Comparison of ENCODE assay signal across 8 cellular contexts in the genomic region with DNA sequence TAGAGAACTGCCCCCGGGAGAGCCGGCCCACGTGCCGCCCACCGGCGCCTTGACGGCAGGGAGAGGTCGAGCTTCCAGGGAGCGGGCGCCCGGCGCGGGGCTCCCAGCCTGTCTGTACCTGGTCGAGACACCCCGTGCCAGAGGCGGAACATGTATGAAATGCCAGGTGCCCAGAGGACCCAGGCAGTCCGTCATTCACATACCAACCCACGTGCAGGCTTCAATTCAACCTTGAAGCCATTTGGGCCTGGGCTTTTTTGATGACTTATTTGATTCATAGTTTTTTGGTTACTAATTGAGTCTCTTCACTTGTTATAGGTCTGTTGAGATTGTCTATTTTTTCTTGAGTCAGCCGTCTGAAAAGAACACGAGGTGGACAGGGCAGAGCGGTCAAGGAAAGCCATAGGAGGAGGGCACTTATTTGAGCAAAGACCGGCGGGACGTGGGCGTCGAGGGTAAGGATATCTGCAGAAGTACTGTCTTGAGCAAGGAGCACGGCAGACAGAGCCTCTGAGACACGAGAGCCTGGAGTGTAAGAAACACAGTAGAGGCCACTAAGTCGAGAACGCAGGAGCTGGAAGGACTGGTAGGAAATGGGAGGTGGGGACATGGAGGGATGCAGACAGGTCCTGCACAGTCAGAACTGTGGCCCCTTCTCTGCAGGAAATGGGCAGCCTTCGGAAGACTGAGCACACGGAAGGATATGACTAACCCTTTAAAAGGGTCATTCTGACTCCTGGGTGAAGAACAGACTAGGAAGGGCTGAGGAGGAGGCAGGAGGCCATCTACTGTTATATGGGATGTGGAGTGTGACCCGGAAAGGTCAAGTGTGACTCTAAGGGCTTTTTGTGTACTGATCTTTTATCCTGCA. TPM values are rescaled to one million over a fixed set of nuclear protein-coding genes. Genes with fewer than 3 reads are reported as not detected.
A peak's percentile ranks its signal among the peaks of the same experiment; 100 is the strongest.
DNase-seq lines count a peak whose midpoint lies in the region; TF ChIP-seq lines count a peak whose summit lies in the region.

No MANE protein-coding gene starts in this region.

- CTCF ChIA-PET in HEK293T (lab: Yijun Ruan, JAX): no interaction called here

- peak overlapping the region; percentile 85 for H3K27ac ChIP-seq in BLaER1
- H3K27ac ChIP-seq in stomach smooth muscle (ENCODE audit: low read length): no peak overlapping the region

- peaks cover 50% of the 10 kb centered on the region for H3K4me1 Mint-ChIP-seq in activated T-helper 1 cell treated with anti-CD3 and anti-CD28 coated beads, Interleukin-12 subunit alpha, Interleukin-12 subunit beta, Interleukin-2, Interleukin-4 antibody, amounts not matched to agents 30 ng/mL and 10 ng/mL and 1 ng/mL, durations not matched to agents 14 hours and 24 hours and 36 hours (ENCODE audit: low read depth)

- H3K9ac ChIP-seq in BLaER1 (peak overlapping the region; percentile 84), iPS-15b (ENCODE audit: low read depth, low read length) (no peak overlapping the region), stomach smooth muscle (ENCODE audit: low read length in 2 of 2) (peak overlapping the region; percentile 57 to 58)

- peak overlapping the region; percentile 85 for H3K4me3 Mint-ChIP-seq in activated T-helper 1 cell treated with anti-CD3 and anti-CD28 coated beads, Interleukin-12 subunit alpha, Interleukin-12 subunit beta, Interleukin-2, Interleukin-4 antibody, amounts not matched to agents 30 ng/mL and 10 ng/mL and 1 ng/mL, durations not matched to agents 14 hours and 24 hours and 36 hours

- DNase-seq in HEK293T (ENCODE audit: extremely low spot score) (no peak), NCI-H345 (lab: John Stamatoyannopoulos, UW) (no peak), AG08396 (ENCODE audit: low spot score) (no peak), D341Med (ENCODE audit: low spot score) (no peak)
- DNase-seq in activated T-helper 1 cell treated with anti-CD3 and anti-CD28 coated beads, Interleukin-12 subunit alpha, Interleukin-12 subunit beta, Interleukin-2, Interleukin-4 antibody, amounts not matched to agents 30 ng/mL and 10 ng/mL and 1 ng/mL, durations not matched to agents 14 hours and 24 hours and 36 hours (ENCODE audit: low spot score): no peak

- H3K9me3 ChIP-seq in BLaER1: peaks cover 5% of the 10 kb centered on the region
- peaks cover 4% of the 10 kb centered on the region for H3K9me3 ChIP-seq in iPS-15b (ENCODE audit: control insufficient read depth, insufficient read depth, low read length)
- H3K9me3 ChIP-seq in stomach smooth muscle (ENCODE audit: control insufficient read depth in 2 of 2, low read length in 2 of 2): peaks cover 0 to 4% of the 10 kb centered on the region in 2 donors

- H3K27ac Mint-ChIP-seq in activated T-helper 1 cell treated with anti-CD3 and anti-CD28 coated beads, Interleukin-12 subunit alpha, Interleukin-12 subunit beta, Interleukin-2, Interleukin-4 antibody, amounts not matched to agents 30 ng/mL and 10 ng/mL and 1 ng/mL, durations not matched to agents 14 hours and 24 hours and 36 hours: peak overlapping the region; percentile 79

- H3K36me3 ChIP-seq in BLaER1 (peaks cover 42% of the 10 kb centered on the region), iPS-15b (ENCODE audit: control insufficient read depth, insufficient read depth, low read length) (peaks cover 15% of the 10 kb centered on the region), stomach smooth muscle (ENCODE audit: control insufficient read depth in 2 of 2, insufficient read depth in 2 of 2, low read length in 2 of 2) (peaks cover 8 to 10% of the 10 kb centered on the region in 2 donors)

- H3K27me3 Mint-ChIP-seq in activated T-helper 1 cell treated with anti-CD3 and anti-CD28 coated beads, Interleukin-12 subunit alpha, Interleukin-12 subunit beta, Interleukin-2, Interleukin-4 antibody, amounts not matched to agents 30 ng/mL and 10 ng/mL and 1 ng/mL, durations not matched to agents 14 hours and 24 hours and 36 hours (ENCODE audit: insufficient read depth): no peaks in the 10 kb centered on the region

- POLR2A ChIA-PET in HEK293T (lab: Yijun Ruan, JAX): no interaction called here

- H3K9me3 Mint-ChIP-seq in activated T-helper 1 cell treated with anti-CD3 and anti-CD28 coated beads, Interleukin-12 subunit alpha, Interleukin-12 subunit beta, Interleukin-2, Interleukin-4 antibody, amounts not matched to agents 30 ng/mL and 10 ng/mL and 1 ng/mL, durations not matched to agents 14 hours and 24 hours and 36 hours: peaks cover 8% of the 10 kb centered on the region

- H4K20me1 ChIP-seq in BLaER1: peaks cover 38% of the 10 kb centered on the region

- peak overlapping the region; percentile 98 for H3K4me2 ChIP-seq in BLaER1

- H3K27me3 ChIP-seq in BLaER1 (no peaks in the 10 kb centered on the region), iPS-15b (ENCODE audit: control insufficient read depth, insufficient read depth, low read length) (peaks cover 3% of the 10 kb centered on the region), stomach smooth muscle (ENCODE audit: control insufficient read depth in 1 of 2, insufficient read depth in 2 of 2, low read length in 2 of 2) (no peaks in the 10 kb centered on the region)

- H3K4me3 ChIP-seq in BLaER1 (peak overlapping the region; percentile 92), iPS-15b (ENCODE audit: low read depth, low read length) (peak overlapping the region; percentile 66), stomach smooth muscle (ENCODE audit: low read length in 2 of 2) (peak overlapping the region; percentile 77 to 83)

- H3K4me1 ChIP-seq in BLaER1: peaks cover 60% of the 10 kb centered on the region
- H3K4me1 ChIP-seq in iPS-15b (ENCODE audit: control insufficient read depth, insufficient read depth, low read length): peaks cover 9% of the 10 kb centered on the region
- peaks cover 27% of the 10 kb centered on the region for H3K4me1 ChIP-seq in stomach smooth muscle (ENCODE audit: control insufficient read depth, insufficient read depth, low read length)

- peaks cover 46% of the 10 kb centered on the region for H3K36me3 Mint-ChIP-seq in activated T-helper 1 cell treated with anti-CD3 and anti-CD28 coated beads, Interleukin-12 subunit alpha, Interleukin-12 subunit beta, Interleukin-2, Interleukin-4 antibody, amounts not matched to agents 30 ng/mL and 10 ng/mL and 1 ng/mL, durations not matched to agents 14 hours and 24 hours and 36 hours (ENCODE audit: low read depth)

- intact Hi-C loops in activated T-helper 1 cell treated with anti-CD3 and anti-CD28 coated beads, Interleukin-12 subunit alpha, Interleukin-12 subunit beta, Interleukin-2, Interleukin-4 antibody, amounts not matched to agents 30 ng/mL and 10 ng/mL and 1 ng/mL, durations not matched to agents 14 hours and 24 hours and 36 hours (cut with micrococcal nuclease): loop anchor here (5.0 kb wide), 4 partner anchors 339 to 1699 kb away; partner anchors contain the start of genes ARRDC1, QSOX2 and SNAPC4

TF ChIP-seq in HEK293T, 16 proteins besides CTCF, POLR2A, EP300 and RAD21:
- no peak for TF ChIP-seq HDGF (IDR thresholded peaks at IDR 0.05; ENCODE audit: borderline replicate concordance)
- TF ChIP-seq TARDBP (IDR thresholded peaks at IDR 0.05): no peak
- TF ChIP-seq L3MBTL2 (conservative IDR thresholded peaks at IDR 0.05): peak; percentile 89

RNA-seq across cellular contexts. Expression of gene CAMSAP1, which starts 1.2 kb away (rescaled TPM):
- 43.3 and 43.8 TPM in 2 replicates for total RNA-seq in activated T-helper 1 cell treated with anti-CD3 and anti-CD28 coated beads, Interleukin-12 subunit alpha, Interleukin-12 subunit beta, Interleukin-2, Interleukin-4 antibody, amounts not matched to agents 30 ng/mL and 10 ng/mL and 1 ng/mL, durations not matched to agents 14 hours and 24 hours and 36 hours

RNA-seq across cellular contexts. Expression of gene UBAC1, which starts 52.6 kb away (rescaled TPM):
- 41.9 and 42.0 TPM in 2 replicates for total RNA-seq in activated T-helper 1 cell treated with anti-CD3 and anti-CD28 coated beads, Interleukin-12 subunit alpha, Interleukin-12 subunit beta, Interleukin-2, Interleukin-4 antibody, amounts not matched to agents 30 ng/mL and 10 ng/mL and 1 ng/mL, durations not matched to agents 14 hours and 24 hours and 36 hours
